21 cellular contexts compared by ENCODE assay signal in the genomic region with DNA sequence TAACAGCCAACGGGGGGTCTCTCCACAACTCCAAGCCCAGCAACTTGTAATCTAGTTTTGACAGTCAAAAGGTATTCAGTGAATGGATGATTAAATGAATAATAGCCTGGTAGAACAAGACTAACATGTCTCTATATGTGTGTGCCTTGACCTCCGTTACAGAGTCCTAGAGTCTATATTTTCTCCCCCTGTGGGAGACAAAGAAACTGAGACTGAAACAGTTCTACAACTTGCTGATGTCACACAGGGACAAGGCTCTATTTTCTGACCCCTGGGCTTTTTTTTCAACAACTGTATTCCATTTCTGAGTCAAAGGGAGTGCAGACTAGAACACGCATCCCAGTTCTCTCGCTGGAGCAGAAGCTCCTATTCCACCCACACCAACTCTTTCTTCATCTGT.
DNase-seq lines count a peak whose midpoint lies in the region; ATAC-seq and TF ChIP-seq lines count a peak whose summit lies in the region.
"Had no signal": no experiment of that assay in that cellular context is flagged by ENCODE, and none has a peak within 500 bp of the region (broad histone marks: within the 10 kb centered on the region; RNA-seq: fewer than 3 reads in every experiment).

No MANE protein-coding gene starts in this region.

- H3K9me3 ChIP-seq in neuronal stem cell (replicated peaks in 1 of 2; ENCODE audit: control insufficient read depth in 2 of 2, insufficient read depth in 1 of 2, low read depth in 1 of 2, low read length in 2 of 2), result peaks cover 1 to 2% of the 10 kb centered on the region in 2 donors
- H3K9me3 ChIP-seq: psoas muscle, thyroid gland had no signal

- H3K79me1 ChIP-seq in neuronal stem cell (ENCODE audit: low read depth, low read length), result no peaks in the 10 kb centered on the region

- peaks cover 0 to 3% of the 10 kb centered on the region in 2 donors for H3K9me3 Mint-ChIP-seq in activated T-cell treated with anti-CD3 and anti-CD28 coated beads, Interleukin-2, amount 50 U/mL, for 72 hours
- H3K9me3 Mint-ChIP-seq in type B pancreatic cell, result peaks cover 8% of the 10 kb centered on the region
- H3K9me3 Mint-ChIP-seq: T-helper 1 cell treated with Interleukin-12 subunit alpha and Interleukin-12 subunit beta and Interleukin-4 antibody, amounts not matched to agents 30 μg/mL and 1 μg/mL, for 36 hours had no signal

- no peak overlapping the region for H3K23ac ChIP-seq in neuronal stem cell (ENCODE audit: low read depth, low read length, poor library complexity)

- peaks cover 0 to 3% of the 10 kb centered on the region in 2 donors for H3K36me3 Mint-ChIP-seq in activated T-cell treated with anti-CD3 and anti-CD28 coated beads, Interleukin-2, amount 50 U/mL, for 72 hours (ENCODE audit: insufficient read depth in 2 of 2)
- no peaks in the 10 kb centered on the region for H3K36me3 Mint-ChIP-seq in type B pancreatic cell

- H2AFZ ChIP-seq in neuronal stem cell (ENCODE audit: low read length), result no peak overlapping the region

- DNase-seq in activated T-cell treated with anti-CD3 and anti-CD28 coated beads, Interleukin-2, amount 50 U/mL, for 72 hours, result no peak
- no peak for DNase-seq in activated T-cell treated with anti-CD3 and anti-CD28 coated beads, Interleukin-2, amount 50 U/mL, for 1 hour
- DNase-seq in type B pancreatic cell (ENCODE audit: extremely low spot score, unreplicated experiment), result no peak
- no peak for DNase-seq in NCI-H187 treated with DMSO at 0.1 percent for 48 hours (lab: John Stamatoyannopoulos, UW)
- no peak for DNase-seq in neuronal stem cell (ENCODE audit: low spot score)
- DNase-seq: 8988T; activated effector memory CD4-positive, alpha-beta T cell treated with Interleukin-2 at 50 U/mL for 16 hours; H9; heart left ventricle; NCI-H2107; NCI-H526 treated with DMSO at 0.1 percent for 48 hours; psoas muscle; SHP77; thyroid gland had no signal

- H2BK15ac ChIP-seq in neuronal stem cell (ENCODE audit: low read length), result no peak overlapping the region

- H3K4me3 ChIP-seq in neuronal stem cell (ENCODE audit: low read length in 2 of 2), result no peak overlapping the region
- H3K4me3 ChIP-seq: heart left ventricle, psoas muscle, thyroid gland had no signal

- no peak overlapping the region for H2BK5ac ChIP-seq in neuronal stem cell (ENCODE audit: low read length)

- no peak overlapping the region for H3K9ac ChIP-seq in neuronal stem cell (ENCODE audit: low read depth, low read length, poor library complexity)

- H2BK12ac ChIP-seq in neuronal stem cell (ENCODE audit: low read length), result no peak overlapping the region

- no peak overlapping the region for H4K91ac ChIP-seq in neuronal stem cell (ENCODE audit: low read depth, low read length, poor library complexity)

- peaks cover 12% of the 10 kb centered on the region for H3K4me1 Mint-ChIP-seq in activated T-cell treated with anti-CD3 and anti-CD28 coated beads, Interleukin-2, amount 50 U/mL, for 72 hours (ENCODE audit: low read depth)
- peaks cover 36% of the 10 kb centered on the region for H3K4me1 Mint-ChIP-seq in type B pancreatic cell (ENCODE audit: unreplicated experiment)

- peaks cover 78% of the 10 kb centered on the region for H3K27me3 Mint-ChIP-seq in activated T-cell treated with anti-CD3 and anti-CD28 coated beads, Interleukin-2, amount 50 U/mL, for 72 hours (ENCODE audit: low read depth)
- H3K27me3 Mint-ChIP-seq in type B pancreatic cell, result peaks cover 2% of the 10 kb centered on the region

- no peak overlapping the region for H3K27ac ChIP-seq in neuronal stem cell (replicated peaks; ENCODE audit: low read length)
- H3K27ac ChIP-seq: C4-2B, heart left ventricle, psoas muscle, thyroid gland had no signal

- no peak overlapping the region for H3K4me2 ChIP-seq in neuronal stem cell (ENCODE audit: insufficient read depth, low read length, poor library complexity, severe bottlenecking)

- no peak overlapping the region for H2BK120ac ChIP-seq in neuronal stem cell (ENCODE audit: low read depth, low read length)

- no CpG with 5 or more reads among the region's 4 CpGs for WGBS in neuronal stem cell (ENCODE audit: extremely low coverage in 2 of 2, insufficient read length in 2 of 2, insufficient replicate concordance in 1 of 2), 2 donors

- no peak for TF ChIP-seq CTCF in type B pancreatic cell (conservative IDR thresholded peaks at IDR 0.05)

- no peak overlapping the region for H2AK5ac ChIP-seq in neuronal stem cell (ENCODE audit: low read depth, low read length)

- H3K4me3 Mint-ChIP-seq in activated T-cell treated with anti-CD3 and anti-CD28 coated beads, Interleukin-2, amount 50 U/mL, for 72 hours, result no peak overlapping the region
- H3K4me3 Mint-ChIP-seq in type B pancreatic cell, result peak overlapping the region; percentile 43
- H3K4me3 Mint-ChIP-seq: effector memory CD8-positive, alpha-beta T cell; H9; nephron; T-helper 1 cell treated with Interleukin-12 subunit alpha and Interleukin-12 subunit beta and Interleukin-4 antibody, amounts not matched to agents 30 μg/mL and 1 μg/mL, for 36 hours had no signal

- no peaks in the 10 kb centered on the region for H3K36me3 ChIP-seq in neuronal stem cell (replicated peaks in 1 of 2; ENCODE audit: control insufficient read depth in 2 of 2, insufficient read depth in 2 of 2, low read length in 2 of 2)
- H3K36me3 ChIP-seq: heart left ventricle, thyroid gland had no signal

- no peak overlapping the region for H3K14ac ChIP-seq in neuronal stem cell (ENCODE audit: low read length)

- H3K27ac Mint-ChIP-seq in activated T-cell treated with anti-CD3 and anti-CD28 coated beads, Interleukin-2, amount 50 U/mL, for 72 hours, result no peak overlapping the region
- H3K27ac Mint-ChIP-seq in type B pancreatic cell, result peak overlapping the region; percentile 72
- H3K27ac Mint-ChIP-seq: effector memory CD8-positive, alpha-beta T cell; H9; nephron had no signal

- H4K8ac ChIP-seq in neuronal stem cell (ENCODE audit: low read depth, low read length), result no peak overlapping the region

- peaks cover 0 to 15% of the 10 kb centered on the region in 2 donors for H3K4me1 ChIP-seq in neuronal stem cell (ENCODE audit: control insufficient read depth in 2 of 2, insufficient read depth in 1 of 2, low read depth in 1 of 2, low read length in 2 of 2)
- H3K4me1 ChIP-seq: psoas muscle, thyroid gland had no signal

- no peak overlapping the region for H3K4ac ChIP-seq in neuronal stem cell (ENCODE audit: low read length)

- no peaks in the 10 kb centered on the region for H3K27me3 ChIP-seq in neuronal stem cell (ENCODE audit: control insufficient read depth in 3 of 3, insufficient read depth in 3 of 3, low read depth in 1 of 3, low read length in 3 of 3)
- H3K27me3 ChIP-seq: thyroid gland had no signal

- peak; percentile 21 to 36 for ATAC-seq in activated T-cell treated with anti-CD3 and anti-CD28 coated beads, Interleukin-2, amount 50 U/mL, for 72 hours (replicated peaks in 1 of 2)
- peak; percentile 66 for ATAC-seq in HG02588 (IDR thresholded peaks at IDR 0.05; ENCODE audit: unreplicated experiment)
- peak; percentile 48 for ATAC-seq in HG03460 (IDR thresholded peaks at IDR 0.05; ENCODE audit: unreplicated experiment)
- no peak for ATAC-seq in HG03135 (IDR thresholded peaks at IDR 0.05; ENCODE audit: unreplicated experiment)
- ATAC-seq: heart left ventricle, psoas muscle had no signal

- no peak overlapping the region for H3K18ac ChIP-seq in neuronal stem cell (ENCODE audit: low read length)
